11 cellular contexts compared by ENCODE assay signal in genomic region chr6:21461844-21462518, GRCh38.
"Had no signal": no experiment of that assay in that cellular context is flagged by ENCODE, and none has a peak within 500 bp of the region (broad histone marks: within the 10 kb centered on the region; RNA-seq: fewer than 3 reads in every experiment).

No MANE protein-coding gene starts in this region.

- DNase-seq: activated naive CD4-positive, alpha-beta T cell treated with Interleukin-2 at 50 U/mL for 16 hours; aorta; effector memory CD4-positive, alpha-beta T cell; naive B cell; T-helper 2 cell; thyroid gland had no signal

- H3K27me3 ChIP-seq: gastroesophageal sphincter, neutrophil, thyroid gland had no signal

- ATAC-seq: gastroesophageal sphincter; left lobe of liver; stimulated activated effector memory CD8-positive, alpha-beta T cell treated with anti-CD3 and anti-CD28 coated beads, Interleukin-12 subunit alpha, Interleukin-12 subunit beta, amount 100 ng/mL, for 72 hours had no signal

- H3K27ac ChIP-seq: epithelial cell of prostate, gastroesophageal sphincter, neutrophil, thyroid gland had no signal

- H3K4me1 ChIP-seq: gastroesophageal sphincter, thyroid gland had no signal

- H3K4me3 ChIP-seq: gastroesophageal sphincter, thyroid gland had no signal

- H3K9me3 ChIP-seq: neutrophil, thyroid gland had no signal

- H3K36me3 ChIP-seq: gastroesophageal sphincter, neutrophil, thyroid gland had no signal
